In the genomic region with DNA sequence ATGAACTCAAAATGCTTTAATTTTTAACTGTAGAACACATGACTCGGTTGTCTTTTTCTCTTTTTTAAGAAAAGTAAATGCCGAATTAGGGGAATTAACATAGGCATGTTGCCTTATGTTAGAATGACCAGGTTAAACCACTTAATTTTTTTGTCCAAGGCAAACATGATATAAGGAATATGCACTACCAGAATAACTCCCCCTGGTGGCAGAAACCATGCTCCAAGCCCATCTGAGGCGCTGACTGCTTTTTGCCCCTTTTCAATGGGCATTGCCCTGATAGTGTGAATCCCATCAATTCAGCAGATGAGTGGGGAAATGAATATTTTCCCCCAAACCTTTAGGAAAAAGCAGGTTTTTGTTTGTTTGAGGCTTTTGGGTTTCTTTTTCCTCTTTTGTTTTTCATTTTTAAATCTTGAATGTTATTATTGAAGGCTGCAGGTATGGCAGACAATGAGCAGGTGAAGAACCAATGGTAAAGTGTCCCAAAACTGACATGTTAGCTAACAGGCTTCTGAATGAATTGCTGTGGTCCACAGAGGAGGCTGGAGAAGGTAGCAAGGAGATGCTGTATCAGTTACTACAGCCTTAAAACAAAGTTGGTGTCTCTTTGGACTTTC, we compare ENCODE assay signal across 8 cellular contexts.
DNase-seq lines count a peak whose midpoint lies in the region; ATAC-seq, FAIRE-seq and TF ChIP-seq lines count a peak whose summit lies in the region.

No MANE protein-coding gene starts in this region.

- peak; percentile 78 for ATAC-seq in left lobe of liver
- no peak for ATAC-seq in GM18858 (IDR thresholded peaks at IDR 0.05; ENCODE audit: unreplicated experiment)

- no peak overlapping the region for H3K9ac ChIP-seq in astrocyte (ENCODE audit: low read length)

- no peak overlapping the region for H3K4me3 Mint-ChIP-seq in astrocyte (ENCODE audit: unreplicated experiment)
- H3K4me3 Mint-ChIP-seq in type B pancreatic cell = no peak overlapping the region

- H3K36me3 Mint-ChIP-seq in astrocyte (ENCODE audit: low read depth, unreplicated experiment) = no peaks in the 10 kb centered on the region
- no peaks in the 10 kb centered on the region for H3K36me3 Mint-ChIP-seq in type B pancreatic cell

- peak; percentile 84 for TF ChIP-seq CTCF in NB4 (IDR thresholded peaks at IDR 0.05; ENCODE audit: low read depth, low read length)
- TF ChIP-seq CTCF in astrocyte (IDR thresholded peaks at IDR 0.05; ENCODE audit: insufficient read depth, low read depth, low read length) = peak; percentile 58
- peak; percentile 86 for TF ChIP-seq CTCF in type B pancreatic cell (conservative IDR thresholded peaks at IDR 0.05)

- no peak for TF ChIP-seq POLR2A in NB4 (IDR thresholded peaks at IDR 0.05; ENCODE audit: extremely low read depth, insufficient read length)

- no peak overlapping the region for H2AFZ ChIP-seq in astrocyte (ENCODE audit: low read depth, low read length)

- H3K9me3 Mint-ChIP-seq in astrocyte (ENCODE audit: unreplicated experiment) (no peaks in the 10 kb centered on the region), type B pancreatic cell (no peaks in the 10 kb centered on the region)

- no peak overlapping the region for H3K27ac ChIP-seq in astrocyte (ENCODE audit: low read depth, low read length)

- no peaks in the 10 kb centered on the region for H3K27me3 ChIP-seq in astrocyte (ENCODE audit: insufficient read depth, low read length)

- H3K4me3 ChIP-seq in NB4 (ENCODE audit: low read depth, low read length) = no peak overlapping the region
- no peak overlapping the region for H3K4me3 ChIP-seq in astrocyte (ENCODE audit: insufficient read depth, low read depth, low read length)

- peaks cover 3% of the 10 kb centered on the region for H3K4me1 ChIP-seq in astrocyte (ENCODE audit: insufficient read depth, low read length)

- no peak overlapping the region for H3K27ac Mint-ChIP-seq in astrocyte (ENCODE audit: unreplicated experiment)
- H3K27ac Mint-ChIP-seq in type B pancreatic cell = no peak overlapping the region

- H4K20me1 ChIP-seq in astrocyte (ENCODE audit: insufficient read depth, low read length) = no peaks in the 10 kb centered on the region

- peak; percentile 33 for DNase-seq in DMS153 (lab: John Stamatoyannopoulos, UW)
- DNase-seq in GM19239 (ENCODE audit: insufficient read length, low spot score) = peak; percentile 7
- DNase-seq in NB4 (ENCODE audit: low read depth) = peak; percentile 56
- no peak for DNase-seq in astrocyte (ENCODE audit: low read depth)
- peak; percentile 51 for DNase-seq in left lobe of liver (ENCODE audit: low spot score)
- no peak for DNase-seq in type B pancreatic cell (ENCODE audit: extremely low spot score, unreplicated experiment)
- DNase-seq in activated effector memory CD4-positive, alpha-beta T cell treated with anti-CD3 and anti-CD28 coated beads, Interleukin-2, amount 50 U/mL, for 16 hours = no peak

- no peaks in the 10 kb centered on the region for H3K9me3 ChIP-seq in astrocyte (ENCODE audit: insufficient read depth, low read depth, low read length)

- no peaks in the 10 kb centered on the region for H3K36me3 ChIP-seq in astrocyte (ENCODE audit: insufficient read depth, low read length)

- H3K4me2 ChIP-seq in astrocyte (ENCODE audit: low read length) = no peak overlapping the region

- H3K79me2 ChIP-seq in astrocyte (ENCODE audit: insufficient read depth, low read length) = no peaks in the 10 kb centered on the region

- FAIRE-seq in GM19239 (lab: Jason Lieb, UNC) = peak; percentile 4
- no peak for FAIRE-seq in astrocyte (lab: Jason Lieb, UNC)

- H3K4me1 Mint-ChIP-seq in astrocyte (ENCODE audit: low read depth, unreplicated experiment) = peaks cover 6% of the 10 kb centered on the region
- no peaks in the 10 kb centered on the region for H3K4me1 Mint-ChIP-seq in type B pancreatic cell (ENCODE audit: unreplicated experiment)

- peaks cover 12% of the 10 kb centered on the region for H3K27me3 Mint-ChIP-seq in astrocyte (ENCODE audit: low read depth, unreplicated experiment)
- H3K27me3 Mint-ChIP-seq in type B pancreatic cell = peaks cover 31% of the 10 kb centered on the region

Comparison
In these comparisons a context has a peak if more than half of its experiments do, and no peak if none do; other contexts are left out.
1. DNase-seq: peak in DMS153 (single experiment), GM19239 (single experiment), NB4 (single experiment) and left lobe of liver (single experiment); none in astrocyte (single experiment), type B pancreatic cell (single experiment) and activated effector memory CD4-positive, alpha-beta T cell treated with anti-CD3 and anti-CD28 coated beads, Interleukin-2, amount 50 U/mL, for 16 hours (single experiment).
2. Peak in every context shown above with its lines, with median percentiles within 50 percentile points of each other: CTCF ChIP-seq.